In genomic region chr7:150753826-150754603, GRCh38 we compare ENCODE assay signal across 8 cellular contexts. TPM values are rescaled to one million over a fixed set of nuclear protein-coding genes. Genes with fewer than 3 reads are reported as not detected.
DNase-seq lines count a peak whose midpoint lies in the region; ATAC-seq and TF ChIP-seq lines count a peak whose summit lies in the region.
"Had no signal": no experiment of that assay in that cellular context is flagged by ENCODE, and none has a peak within 500 bp of the region (broad histone marks: within the 10 kb centered on the region; RNA-seq: fewer than 3 reads in every experiment).

No MANE protein-coding gene starts in this region.

- peaks cover 0 to 4% (median 0%) of the 10 kb centered on the region in 4 donors for H3K4me1 ChIP-seq in transverse colon
- H3K4me1 ChIP-seq: SJSA1 had no signal

- no peaks in the 10 kb centered on the region for H3K36me3 ChIP-seq in transverse colon
- H3K36me3 ChIP-seq: SJSA1 had no signal

- peak overlapping the region; percentile 96 to 99 for H3K27ac Mint-ChIP-seq in T-cell

- no peak overlapping the region for H3K4me3 ChIP-seq in transverse colon
- H3K4me3 ChIP-seq: SJSA1 had no signal

- no peak overlapping the region for H3K27ac ChIP-seq in transverse colon
- H3K27ac ChIP-seq: SJSA1 had no signal

- peaks cover 65 to 78% (median 71%) of the 10 kb centered on the region in 3 donors for H3K4me1 Mint-ChIP-seq in T-cell

- peak overlapping the region in 2 of 3 donors; percentile 7 to 61 for H3K4me3 Mint-ChIP-seq in T-cell

- peak; percentile 54 for ATAC-seq in HG02678 (IDR thresholded peaks at IDR 0.05; ENCODE audit: unreplicated experiment)
- ATAC-seq in T-cell (replicated peaks in 1 of 4) = no peak

- no peak for TF ChIP-seq EP300 in transverse colon (IDR thresholded peaks at IDR 0.05; ENCODE audit: low read depth)

- in situ Hi-C loops in transverse colon (cut with MboI; ENCODE audit: low pct_ligation_motif_present in 1 of 4, low pct_unique_long_range_greater_than_20kb in 1 of 4, low sequenced_read_pairs in 3 of 4) = loop anchor here in 1 of 4 donors (10.0 kb wide), 1 partner anchor 309 kb away; no protein-coding TSS in a partner anchor

- no peak for DNase-seq in T-cell
- peak; percentile 30 for DNase-seq in kidney tubule cell (ENCODE audit: low spot score)
- no peak for DNase-seq in NCI-H2107 (lab: John Stamatoyannopoulos, UW)
- no peak for DNase-seq in dedifferentiated amniotic fluid mesenchymal stem cell (ENCODE audit: extremely low spot score)
- DNase-seq in transverse colon = no peak

- H3K9me3 Mint-ChIP-seq in T-cell = no peaks in the 10 kb centered on the region

- H3K9me3 ChIP-seq in transverse colon = no peaks in the 10 kb centered on the region
- H3K9me3 ChIP-seq: SJSA1 had no signal

- H3K36me3 Mint-ChIP-seq in T-cell = no peaks in the 10 kb centered on the region

- no peaks in the 10 kb centered on the region for H3K27me3 Mint-ChIP-seq in T-cell

- POLR2A ChIA-PET in T-cell (lab: Charles Lee) = interaction anchor here in 1 of 2 donors (0.7 kb wide), 1 partner anchor 76 kb away, joined by 8 read pairs; no protein-coding TSS in a partner anchor

- intact Hi-C loops in transverse colon (cut with DNase I; ENCODE audit: low total_unique reads) = no loop called here

- CTCF ChIA-PET in T-cell (lab: Charles Lee) = interaction anchor here in 1 of 2 donors (0.6 to 1.1 kb wide), 3 partner anchors 13 to 215 kb away, joined by 3 to 4 read pairs (median 3); no protein-coding TSS in a partner anchor

- WGBS in transverse colon (ENCODE audit: low coverage in 1 of 2), 2 donors = 14 to 33% methylated on average over 1 to 3 of the region's 3 CpGs

- TF ChIP-seq CTCF in GM12872 (IDR thresholded peaks at IDR 0.05; ENCODE audit: insufficient read depth, low read depth, low read length) (peak; percentile 63), transverse colon (IDR thresholded peaks at IDR 0.05) (no peak)

- H3K27me3 ChIP-seq in transverse colon = no peaks in the 10 kb centered on the region
- H3K27me3 ChIP-seq: SJSA1 had no signal

- no peak for TF ChIP-seq POLR2A in transverse colon (IDR thresholded peaks at IDR 0.05)

RNA-seq across cellular contexts. Expression of gene GIMAP5, which starts 16.8 kb away (rescaled TPM):
- total RNA-seq in T-cell = 100 to 1,000 TPM in 3 of 5 donors, 10 to 100 TPM in 2; 82.8 to 271 (median 248) TPM
- total RNA-seq in transverse colon = 10 to 100 TPM in 2 of 4 donors, 1 to 10 TPM in 2; 2.6 to 15.7 (median 11.2) TPM
- total RNA-seq: SJSA1 had no signal

RNA-seq across cellular contexts. Expression of gene GIMAP1, which starts 37.6 kb away (rescaled TPM):
- total RNA-seq in T-cell = 10 to 100 TPM; 23.5 to 99.9 (median 76.8) TPM
- total RNA-seq in transverse colon = 1 to 10 TPM in 3 of 4 donors, under 1 TPM in 1; 0.40 to 3.0 (median 1.8) TPM
- total RNA-seq: SJSA1 had no signal

RNA-seq across cellular contexts. Expression of gene TMEM176B, which starts 46.1 kb away (rescaled TPM):
- total RNA-seq in T-cell = under 1 TPM in 4 of 5 donors, not detected in 1; 0.30 to 0.92 (median 0.63) TPM
- 100 to 1,000 TPM in 3 of 4 donors, 10 to 100 TPM in 1; 30.4 to 369 (median 224) TPM for total RNA-seq in transverse colon
- total RNA-seq: SJSA1 had no signal

RNA-seq across cellular contexts. Expression of gene TMEM176A, which starts 46.6 kb away (rescaled TPM):
- total RNA-seq in T-cell = under 1 TPM in 3 of 5 donors, not detected in 2; 0.43 to 0.79 (median 0.73) TPM
- 100 to 1,000 TPM in 3 of 4 donors, 10 to 100 TPM in 1; 44.6 to 210 (median 171) TPM for total RNA-seq in transverse colon
- total RNA-seq: SJSA1 had no signal

Comparison
In these comparisons a context has a peak if more than half of its experiments do, and no peak if none do; other contexts are left out.
1. RNA of gene GIMAP5, which starts 16.8 kb away (total RNA-seq): 82.8 to 271 TPM in T-cell; 2.6 to 15.7 TPM in transverse colon; every median in the first group is over 4 times any median in the second.
2. RNA of gene GIMAP1, which starts 37.6 kb away (total RNA-seq): 23.5 to 99.9 TPM in T-cell; 0.40 to 3.0 TPM in transverse colon; every median in the first group is over 4 times any median in the second.
3. RNA of gene TMEM176B, which starts 46.1 kb away (total RNA-seq): 30.4 to 369 TPM in transverse colon; 0.30 to 0.92 TPM in T-cell; every median in the first group is over 10 times any median in the second.